ENCODE assay signal across 1 cellular context in genomic region chr3:139303216-139303615, GRCh38.
TF ChIP-seq lines count a peak whose summit lies in the region.

No MANE protein-coding gene starts in this region.

TF ChIP-seq in K562, 482 proteins besides CTCF, POLR2A, EP300 and RAD21 (continued from another document):
- TF ChIP-seq, protein P1, sequence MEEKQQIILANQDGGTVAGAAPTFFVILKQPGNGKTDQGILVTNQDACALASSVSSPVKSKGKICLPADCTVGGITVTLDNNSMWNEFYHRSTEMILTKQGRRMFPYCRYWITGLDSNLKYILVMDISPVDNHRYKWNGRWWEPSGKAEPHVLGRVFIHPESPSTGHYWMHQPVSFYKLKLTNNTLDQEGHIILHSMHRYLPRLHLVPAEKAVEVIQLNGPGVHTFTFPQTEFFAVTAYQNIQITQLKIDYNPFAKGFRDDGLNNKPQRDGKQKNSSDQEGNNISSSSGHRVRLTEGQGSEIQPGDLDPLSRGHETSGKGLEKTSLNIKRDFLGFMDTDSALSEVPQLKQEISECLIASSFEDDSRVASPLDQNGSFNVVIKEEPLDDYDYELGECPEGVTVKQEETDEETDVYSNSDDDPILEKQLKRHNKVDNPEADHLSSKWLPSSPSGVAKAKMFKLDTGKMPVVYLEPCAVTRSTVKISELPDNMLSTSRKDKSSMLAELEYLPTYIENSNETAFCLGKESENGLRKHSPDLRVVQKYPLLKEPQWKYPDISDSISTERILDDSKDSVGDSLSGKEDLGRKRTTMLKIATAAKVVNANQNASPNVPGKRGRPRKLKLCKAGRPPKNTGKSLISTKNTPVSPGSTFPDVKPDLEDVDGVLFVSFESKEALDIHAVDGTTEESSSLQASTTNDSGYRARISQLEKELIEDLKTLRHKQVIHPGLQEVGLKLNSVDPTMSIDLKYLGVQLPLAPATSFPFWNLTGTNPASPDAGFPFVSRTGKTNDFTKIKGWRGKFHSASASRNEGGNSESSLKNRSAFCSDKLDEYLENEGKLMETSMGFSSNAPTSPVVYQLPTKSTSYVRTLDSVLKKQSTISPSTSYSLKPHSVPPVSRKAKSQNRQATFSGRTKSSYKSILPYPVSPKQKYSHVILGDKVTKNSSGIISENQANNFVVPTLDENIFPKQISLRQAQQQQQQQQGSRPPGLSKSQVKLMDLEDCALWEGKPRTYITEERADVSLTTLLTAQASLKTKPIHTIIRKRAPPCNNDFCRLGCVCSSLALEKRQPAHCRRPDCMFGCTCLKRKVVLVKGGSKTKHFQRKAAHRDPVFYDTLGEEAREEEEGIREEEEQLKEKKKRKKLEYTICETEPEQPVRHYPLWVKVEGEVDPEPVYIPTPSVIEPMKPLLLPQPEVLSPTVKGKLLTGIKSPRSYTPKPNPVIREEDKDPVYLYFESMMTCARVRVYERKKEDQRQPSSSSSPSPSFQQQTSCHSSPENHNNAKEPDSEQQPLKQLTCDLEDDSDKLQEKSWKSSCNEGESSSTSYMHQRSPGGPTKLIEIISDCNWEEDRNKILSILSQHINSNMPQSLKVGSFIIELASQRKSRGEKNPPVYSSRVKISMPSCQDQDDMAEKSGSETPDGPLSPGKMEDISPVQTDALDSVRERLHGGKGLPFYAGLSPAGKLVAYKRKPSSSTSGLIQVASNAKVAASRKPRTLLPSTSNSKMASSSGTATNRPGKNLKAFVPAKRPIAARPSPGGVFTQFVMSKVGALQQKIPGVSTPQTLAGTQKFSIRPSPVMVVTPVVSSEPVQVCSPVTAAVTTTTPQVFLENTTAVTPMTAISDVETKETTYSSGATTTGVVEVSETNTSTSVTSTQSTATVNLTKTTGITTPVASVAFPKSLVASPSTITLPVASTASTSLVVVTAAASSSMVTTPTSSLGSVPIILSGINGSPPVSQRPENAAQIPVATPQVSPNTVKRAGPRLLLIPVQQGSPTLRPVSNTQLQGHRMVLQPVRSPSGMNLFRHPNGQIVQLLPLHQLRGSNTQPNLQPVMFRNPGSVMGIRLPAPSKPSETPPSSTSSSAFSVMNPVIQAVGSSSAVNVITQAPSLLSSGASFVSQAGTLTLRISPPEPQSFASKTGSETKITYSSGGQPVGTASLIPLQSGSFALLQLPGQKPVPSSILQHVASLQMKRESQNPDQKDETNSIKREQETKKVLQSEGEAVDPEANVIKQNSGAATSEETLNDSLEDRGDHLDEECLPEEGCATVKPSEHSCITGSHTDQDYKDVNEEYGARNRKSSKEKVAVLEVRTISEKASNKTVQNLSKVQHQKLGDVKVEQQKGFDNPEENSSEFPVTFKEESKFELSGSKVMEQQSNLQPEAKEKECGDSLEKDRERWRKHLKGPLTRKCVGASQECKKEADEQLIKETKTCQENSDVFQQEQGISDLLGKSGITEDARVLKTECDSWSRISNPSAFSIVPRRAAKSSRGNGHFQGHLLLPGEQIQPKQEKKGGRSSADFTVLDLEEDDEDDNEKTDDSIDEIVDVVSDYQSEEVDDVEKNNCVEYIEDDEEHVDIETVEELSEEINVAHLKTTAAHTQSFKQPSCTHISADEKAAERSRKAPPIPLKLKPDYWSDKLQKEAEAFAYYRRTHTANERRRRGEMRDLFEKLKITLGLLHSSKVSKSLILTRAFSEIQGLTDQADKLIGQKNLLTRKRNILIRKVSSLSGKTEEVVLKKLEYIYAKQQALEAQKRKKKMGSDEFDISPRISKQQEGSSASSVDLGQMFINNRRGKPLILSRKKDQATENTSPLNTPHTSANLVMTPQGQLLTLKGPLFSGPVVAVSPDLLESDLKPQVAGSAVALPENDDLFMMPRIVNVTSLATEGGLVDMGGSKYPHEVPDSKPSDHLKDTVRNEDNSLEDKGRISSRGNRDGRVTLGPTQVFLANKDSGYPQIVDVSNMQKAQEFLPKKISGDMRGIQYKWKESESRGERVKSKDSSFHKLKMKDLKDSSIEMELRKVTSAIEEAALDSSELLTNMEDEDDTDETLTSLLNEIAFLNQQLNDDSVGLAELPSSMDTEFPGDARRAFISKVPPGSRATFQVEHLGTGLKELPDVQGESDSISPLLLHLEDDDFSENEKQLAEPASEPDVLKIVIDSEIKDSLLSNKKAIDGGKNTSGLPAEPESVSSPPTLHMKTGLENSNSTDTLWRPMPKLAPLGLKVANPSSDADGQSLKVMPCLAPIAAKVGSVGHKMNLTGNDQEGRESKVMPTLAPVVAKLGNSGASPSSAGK (IDR thresholded peaks at IDR 0.05) = no peak
- no peak for TF ChIP-seq GABPB1 (CRISPR knock-in tag; IDR thresholded peaks at IDR 0.05)
- TF ChIP-seq, protein P2, sequence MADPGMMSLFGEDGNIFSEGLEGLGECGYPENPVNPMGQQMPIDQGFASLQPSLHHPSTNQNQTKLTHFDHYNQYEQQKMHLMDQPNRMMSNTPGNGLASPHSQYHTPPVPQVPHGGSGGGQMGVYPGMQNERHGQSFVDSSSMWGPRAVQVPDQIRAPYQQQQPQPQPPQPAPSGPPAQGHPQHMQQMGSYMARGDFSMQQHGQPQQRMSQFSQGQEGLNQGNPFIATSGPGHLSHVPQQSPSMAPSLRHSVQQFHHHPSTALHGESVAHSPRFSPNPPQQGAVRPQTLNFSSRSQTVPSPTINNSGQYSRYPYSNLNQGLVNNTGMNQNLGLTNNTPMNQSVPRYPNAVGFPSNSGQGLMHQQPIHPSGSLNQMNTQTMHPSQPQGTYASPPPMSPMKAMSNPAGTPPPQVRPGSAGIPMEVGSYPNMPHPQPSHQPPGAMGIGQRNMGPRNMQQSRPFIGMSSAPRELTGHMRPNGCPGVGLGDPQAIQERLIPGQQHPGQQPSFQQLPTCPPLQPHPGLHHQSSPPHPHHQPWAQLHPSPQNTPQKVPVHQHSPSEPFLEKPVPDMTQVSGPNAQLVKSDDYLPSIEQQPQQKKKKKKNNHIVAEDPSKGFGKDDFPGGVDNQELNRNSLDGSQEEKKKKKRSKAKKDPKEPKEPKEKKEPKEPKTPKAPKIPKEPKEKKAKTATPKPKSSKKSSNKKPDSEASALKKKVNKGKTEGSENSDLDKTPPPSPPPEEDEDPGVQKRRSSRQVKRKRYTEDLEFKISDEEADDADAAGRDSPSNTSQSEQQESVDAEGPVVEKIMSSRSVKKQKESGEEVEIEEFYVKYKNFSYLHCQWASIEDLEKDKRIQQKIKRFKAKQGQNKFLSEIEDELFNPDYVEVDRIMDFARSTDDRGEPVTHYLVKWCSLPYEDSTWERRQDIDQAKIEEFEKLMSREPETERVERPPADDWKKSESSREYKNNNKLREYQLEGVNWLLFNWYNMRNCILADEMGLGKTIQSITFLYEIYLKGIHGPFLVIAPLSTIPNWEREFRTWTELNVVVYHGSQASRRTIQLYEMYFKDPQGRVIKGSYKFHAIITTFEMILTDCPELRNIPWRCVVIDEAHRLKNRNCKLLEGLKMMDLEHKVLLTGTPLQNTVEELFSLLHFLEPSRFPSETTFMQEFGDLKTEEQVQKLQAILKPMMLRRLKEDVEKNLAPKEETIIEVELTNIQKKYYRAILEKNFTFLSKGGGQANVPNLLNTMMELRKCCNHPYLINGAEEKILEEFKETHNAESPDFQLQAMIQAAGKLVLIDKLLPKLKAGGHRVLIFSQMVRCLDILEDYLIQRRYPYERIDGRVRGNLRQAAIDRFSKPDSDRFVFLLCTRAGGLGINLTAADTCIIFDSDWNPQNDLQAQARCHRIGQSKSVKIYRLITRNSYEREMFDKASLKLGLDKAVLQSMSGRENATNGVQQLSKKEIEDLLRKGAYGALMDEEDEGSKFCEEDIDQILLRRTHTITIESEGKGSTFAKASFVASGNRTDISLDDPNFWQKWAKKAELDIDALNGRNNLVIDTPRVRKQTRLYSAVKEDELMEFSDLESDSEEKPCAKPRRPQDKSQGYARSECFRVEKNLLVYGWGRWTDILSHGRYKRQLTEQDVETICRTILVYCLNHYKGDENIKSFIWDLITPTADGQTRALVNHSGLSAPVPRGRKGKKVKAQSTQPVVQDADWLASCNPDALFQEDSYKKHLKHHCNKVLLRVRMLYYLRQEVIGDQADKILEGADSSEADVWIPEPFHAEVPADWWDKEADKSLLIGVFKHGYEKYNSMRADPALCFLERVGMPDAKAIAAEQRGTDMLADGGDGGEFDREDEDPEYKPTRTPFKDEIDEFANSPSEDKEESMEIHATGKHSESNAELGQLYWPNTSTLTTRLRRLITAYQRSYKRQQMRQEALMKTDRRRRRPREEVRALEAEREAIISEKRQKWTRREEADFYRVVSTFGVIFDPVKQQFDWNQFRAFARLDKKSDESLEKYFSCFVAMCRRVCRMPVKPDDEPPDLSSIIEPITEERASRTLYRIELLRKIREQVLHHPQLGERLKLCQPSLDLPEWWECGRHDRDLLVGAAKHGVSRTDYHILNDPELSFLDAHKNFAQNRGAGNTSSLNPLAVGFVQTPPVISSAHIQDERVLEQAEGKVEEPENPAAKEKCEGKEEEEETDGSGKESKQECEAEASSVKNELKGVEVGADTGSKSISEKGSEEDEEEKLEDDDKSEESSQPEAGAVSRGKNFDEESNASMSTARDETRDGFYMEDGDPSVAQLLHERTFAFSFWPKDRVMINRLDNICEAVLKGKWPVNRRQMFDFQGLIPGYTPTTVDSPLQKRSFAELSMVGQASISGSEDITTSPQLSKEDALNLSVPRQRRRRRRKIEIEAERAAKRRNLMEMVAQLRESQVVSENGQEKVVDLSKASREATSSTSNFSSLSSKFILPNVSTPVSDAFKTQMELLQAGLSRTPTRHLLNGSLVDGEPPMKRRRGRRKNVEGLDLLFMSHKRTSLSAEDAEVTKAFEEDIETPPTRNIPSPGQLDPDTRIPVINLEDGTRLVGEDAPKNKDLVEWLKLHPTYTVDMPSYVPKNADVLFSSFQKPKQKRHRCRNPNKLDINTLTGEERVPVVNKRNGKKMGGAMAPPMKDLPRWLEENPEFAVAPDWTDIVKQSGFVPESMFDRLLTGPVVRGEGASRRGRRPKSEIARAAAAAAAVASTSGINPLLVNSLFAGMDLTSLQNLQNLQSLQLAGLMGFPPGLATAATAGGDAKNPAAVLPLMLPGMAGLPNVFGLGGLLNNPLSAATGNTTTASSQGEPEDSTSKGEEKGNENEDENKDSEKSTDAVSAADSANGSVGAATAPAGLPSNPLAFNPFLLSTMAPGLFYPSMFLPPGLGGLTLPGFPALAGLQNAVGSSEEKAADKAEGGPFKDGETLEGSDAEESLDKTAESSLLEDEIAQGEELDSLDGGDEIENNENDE (IDR thresholded peaks at IDR 0.05; ENCODE audit: low read depth, low read length) = no peak
- no peak for TF ChIP-seq ZNF124 (CRISPR knock-in tag; IDR thresholded peaks at IDR 0.05)
- TF ChIP-seq L3MBTL2 (IDR thresholded peaks at IDR 0.05) = no peak
- TF ChIP-seq FOSL1 (tag; conservative IDR thresholded peaks at IDR 0.05) = no peak
